In the genomic region with DNA sequence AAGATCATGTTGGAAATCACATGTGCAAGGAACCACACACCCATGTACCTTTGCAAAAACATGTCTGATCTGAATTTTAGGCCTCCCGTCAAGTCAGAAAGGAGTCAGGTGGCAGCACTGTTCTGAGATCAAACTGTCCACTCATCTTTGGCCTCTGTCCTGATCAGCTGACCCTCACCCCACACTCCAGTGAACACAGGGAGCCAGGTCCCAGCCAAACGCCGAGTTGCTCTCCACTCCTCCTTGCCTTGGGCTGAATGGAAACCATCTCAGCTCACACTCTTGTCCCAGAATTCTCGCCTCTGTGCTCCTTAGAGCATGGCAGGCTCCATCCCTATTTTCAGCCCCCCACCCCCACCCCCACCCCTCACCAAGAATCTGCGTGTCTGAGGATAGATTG, we compare ENCODE assay signal across 39 cellular contexts. TPM values are rescaled to one million over a fixed set of nuclear protein-coding genes. Genes with fewer than 3 reads are reported as not detected.
"Had no signal": no experiment of that assay in that cellular context is flagged by ENCODE, and none has a peak within 500 bp of the region (broad histone marks: within the 10 kb centered on the region; RNA-seq: fewer than 3 reads in every experiment).

No MANE protein-coding gene starts in this region.

- H3K4me3 ChIP-seq: breast epithelium, esophagus squamous epithelium, lung, mucosa of descending colon, pancreas, psoas muscle, SK-N-MC, smooth muscle cell, transverse colon had no signal

- H3K27me3 ChIP-seq: breast epithelium, pancreas, transverse colon had no signal

- H3K36me3 ChIP-seq: breast epithelium, esophagus squamous epithelium, pancreas, transverse colon had no signal

- H3K27me3 Mint-ChIP-seq: activated naive CD8-positive, alpha-beta T cell treated with anti-CD3 and anti-CD28 coated beads, Interleukin-2, amount 50 U/mL, for 24 hours; central memory CD8-positive, alpha-beta T cell had no signal

- DNase-seq: activated CD4-positive, alpha-beta T cell treated with anti-CD3 and anti-CD28 coated beads, Interleukin-2, amount 10 ng/mL, durations not matched to agents 7 days and 5 days; activated CD8-positive, alpha-beta T cell treated with anti-CD3 and anti-CD28 coated beads for 36 hours; activated naive CD8-positive, alpha-beta T cell treated with anti-CD3 and anti-CD28 coated beads, Interleukin-2, amount 50 U/mL, for 24 hours; activated T-cell treated with anti-CD3 and anti-CD28 coated beads, Interleukin-2, amount 50 U/mL, for 4 hours; amygdala; dermis blood vessel endothelial cell; effector CD4-positive, alpha-beta T cell; esophagus squamous epithelium; foreskin melanocyte; glutamatergic neuron; left colon; mucosa of descending colon; nucleus accumbens; pancreas; psoas muscle; stimulated activated CD4-positive, alpha-beta T cell treated with anti-CD3 and anti-CD28 coated beads, Interleukin-15, amount 100 ng/mL, for 24 hours; stimulated activated CD4-positive, alpha-beta T cell treated with anti-CD3 and anti-CD28 coated beads, Interleukin-2, amount 100 ng/mL, for 24 hours; stimulated activated naive B cell treated with anti-CD40 and anti-IgM and Interleukin-4, amounts not matched to agents 10 μg/mL and 1 μg/mL and 100 μg/mL, for 72 hours; T-helper 9 cell; transverse colon had no signal

- H3K27ac ChIP-seq: breast epithelium, epithelial cell of prostate, esophagus squamous epithelium, psoas muscle, SK-N-MC, transverse colon, VCaP had no signal

- H3K9me3 Mint-ChIP-seq: activated CD8-positive, alpha-beta T cell treated with anti-CD3 and anti-CD28 coated beads for 36 hours; activated naive CD4-positive, alpha-beta T cell treated with anti-CD3 and anti-CD28 coated beads, Interleukin-2, amount 50 U/mL, for 24 hours; activated naive CD8-positive, alpha-beta T cell treated with anti-CD3 and anti-CD28 coated beads, Interleukin-2, amount 50 U/mL, for 24 hours; activated T-cell treated with anti-CD3 and anti-CD28 coated beads, Interleukin-2, amount 50 U/mL, for 4 hours; activated T-helper 2 cell treated with anti-CD3 and anti-CD28 coated beads, Interferon-gamma antibody, Interleukin-2, Interleukin-4, amounts not matched to agents 10 μg/mL and 5 μg/mL and 100 μg/mL, durations not matched to agents 14 hours and 24 hours and 36 hours; central memory CD8-positive, alpha-beta T cell; natural killer cell treated with Interleukin-12 subunit alpha and Interleukin-12 subunit beta and Interleukin-15 and Interleukin-18, amount 100 ng/mL, for 72 hours; stimulated activated naive B cell treated with anti-CD40 and anti-IgM and Interleukin-4, amounts not matched to agents 10 μg/mL and 1 μg/mL and 100 μg/mL, for 72 hours; T-helper 1 cell treated with Interleukin-12 subunit alpha and Interleukin-12 subunit beta and Interleukin-4 antibody, amounts not matched to agents 30 μg/mL and 1 μg/mL, for 36 hours had no signal

- H3K27ac Mint-ChIP-seq: activated CD4-positive, alpha-beta T cell treated with anti-CD3 and anti-CD28 coated beads, Interleukin-2, amount 10 ng/mL, durations not matched to agents 7 days and 5 days; activated CD8-positive, alpha-beta T cell treated with anti-CD3 and anti-CD28 coated beads for 36 hours; activated naive CD4-positive, alpha-beta T cell treated with anti-CD3 and anti-CD28 coated beads, Interleukin-2, amount 50 U/mL, for 24 hours; activated naive CD8-positive, alpha-beta T cell treated with anti-CD3 and anti-CD28 coated beads, Interleukin-2, amount 50 U/mL, for 24 hours; activated T-helper 2 cell treated with anti-CD3 and anti-CD28 coated beads, Interferon-gamma antibody, Interleukin-2, Interleukin-4, amounts not matched to agents 10 μg/mL and 5 μg/mL and 100 μg/mL, durations not matched to agents 14 hours and 24 hours and 36 hours; natural killer cell treated with Interleukin-12 subunit alpha and Interleukin-12 subunit beta and Interleukin-15 and Interleukin-18, amount 100 ng/mL, for 72 hours; stimulated activated naive B cell treated with anti-CD40 and anti-IgM and Interleukin-4, amounts not matched to agents 10 μg/mL and 1 μg/mL and 100 μg/mL, for 72 hours; T-helper 1 cell treated with Interleukin-12 subunit alpha and Interleukin-12 subunit beta and Interleukin-4 antibody, amounts not matched to agents 30 μg/mL and 1 μg/mL, for 36 hours had no signal

- H3K4me1 Mint-ChIP-seq: central memory CD8-positive, alpha-beta T cell; stimulated activated naive B cell treated with anti-CD40 and anti-IgM and Interleukin-4, amounts not matched to agents 10 μg/mL and 1 μg/mL and 100 μg/mL, for 72 hours had no signal

- H3K4me1 ChIP-seq: psoas muscle had no signal

- H3K36me3 Mint-ChIP-seq: activated naive CD4-positive, alpha-beta T cell treated with anti-CD3 and anti-CD28 coated beads, Interleukin-2, amount 50 U/mL, for 24 hours; natural killer cell treated with Interleukin-12 subunit alpha and Interleukin-12 subunit beta and Interleukin-15 and Interleukin-18, amount 100 ng/mL, for 72 hours; stimulated activated naive B cell treated with anti-CD40 and anti-IgM and Interleukin-4, amounts not matched to agents 10 μg/mL and 1 μg/mL and 100 μg/mL, for 72 hours had no signal

- ATAC-seq: activated CD4-positive, CD25-positive, alpha-beta regulatory T cell treated with anti-CD3 and anti-CD28 coated beads, Interleukin-2, amount 50 U/mL, for 24 hours; activated CD8-positive, alpha-beta T cell treated with anti-CD3 and anti-CD28 coated beads for 36 hours; activated naive CD8-positive, alpha-beta T cell treated with anti-CD3 and anti-CD28 coated beads, Interleukin-2, amount 50 U/mL, for 24 hours; activated T-cell treated with anti-CD3 and anti-CD28 coated beads, Interleukin-2, amount 50 U/mL, for 4 hours; left colon; mucosa of descending colon; natural killer cell treated with Interleukin-12 subunit alpha and Interleukin-12 subunit beta and Interleukin-15 and Interleukin-18, amount 100 ng/mL, for 72 hours; pancreas; psoas muscle; stimulated activated naive B cell treated with anti-CD40 and anti-IgM and Interleukin-4, amounts not matched to agents 10 μg/mL and 1 μg/mL and 100 μg/mL, for 72 hours had no signal

- H3K9me3 ChIP-seq: breast epithelium, esophagus squamous epithelium, mucosa of descending colon, pancreas, psoas muscle, transverse colon had no signal

- H3K4me3 Mint-ChIP-seq: activated CD4-positive, alpha-beta T cell treated with anti-CD3 and anti-CD28 coated beads, Interleukin-2, amount 10 ng/mL, durations not matched to agents 7 days and 5 days; activated CD8-positive, alpha-beta T cell treated with anti-CD3 and anti-CD28 coated beads for 36 hours; activated naive CD4-positive, alpha-beta T cell treated with anti-CD3 and anti-CD28 coated beads, Interleukin-2, amount 50 U/mL, for 24 hours; activated naive CD8-positive, alpha-beta T cell treated with anti-CD3 and anti-CD28 coated beads, Interleukin-2, amount 50 U/mL, for 24 hours; activated T-cell treated with anti-CD3 and anti-CD28 coated beads, Interleukin-2, amount 50 U/mL, for 4 hours; central memory CD8-positive, alpha-beta T cell; natural killer cell treated with Interleukin-12 subunit alpha and Interleukin-12 subunit beta and Interleukin-15 and Interleukin-18, amount 100 ng/mL, for 72 hours; stimulated activated naive B cell treated with anti-CD40 and anti-IgM and Interleukin-4, amounts not matched to agents 10 μg/mL and 1 μg/mL and 100 μg/mL, for 72 hours; T-helper 1 cell treated with Interleukin-12 subunit alpha and Interleukin-12 subunit beta and Interleukin-4 antibody, amounts not matched to agents 30 μg/mL and 1 μg/mL, for 36 hours had no signal

- FAIRE-seq: endometrium, islet of Langerhans, pancreas, TTC549, urothelium cell line had no signal

RNA-seq across cellular contexts. Expression of gene RNF186, which starts 4.6 kb away (rescaled TPM):
- total RNA-seq: activated CD4-positive, alpha-beta T cell treated with anti-CD3 and anti-CD28 coated beads, Interleukin-2, amount 10 ng/mL, durations not matched to agents 7 days and 5 days; activated CD8-positive, alpha-beta T cell treated with anti-CD3 and anti-CD28 coated beads for 36 hours; activated T-cell treated with anti-CD3 and anti-CD28 coated beads, Interleukin-2, amount 50 U/mL, for 4 hours; activated T-helper 2 cell treated with anti-CD3 and anti-CD28 coated beads, Interferon-gamma antibody, Interleukin-2, Interleukin-4, amounts not matched to agents 10 μg/mL and 5 μg/mL and 100 μg/mL, durations not matched to agents 14 hours and 24 hours and 36 hours; dermis blood vessel endothelial cell; esophagus squamous epithelium; lung; mesenteric fat pad; myocyte; natural killer cell treated with Interleukin-12 subunit alpha and Interleukin-12 subunit beta and Interleukin-15 and Interleukin-18, amount 100 ng/mL, for 72 hours; psoas muscle; smooth muscle cell; temporal lobe had no signal
- polyA plus RNA-seq: lung, smooth muscle cell had no signal
